8 cellular contexts compared by ENCODE assay signal in the genomic region with DNA sequence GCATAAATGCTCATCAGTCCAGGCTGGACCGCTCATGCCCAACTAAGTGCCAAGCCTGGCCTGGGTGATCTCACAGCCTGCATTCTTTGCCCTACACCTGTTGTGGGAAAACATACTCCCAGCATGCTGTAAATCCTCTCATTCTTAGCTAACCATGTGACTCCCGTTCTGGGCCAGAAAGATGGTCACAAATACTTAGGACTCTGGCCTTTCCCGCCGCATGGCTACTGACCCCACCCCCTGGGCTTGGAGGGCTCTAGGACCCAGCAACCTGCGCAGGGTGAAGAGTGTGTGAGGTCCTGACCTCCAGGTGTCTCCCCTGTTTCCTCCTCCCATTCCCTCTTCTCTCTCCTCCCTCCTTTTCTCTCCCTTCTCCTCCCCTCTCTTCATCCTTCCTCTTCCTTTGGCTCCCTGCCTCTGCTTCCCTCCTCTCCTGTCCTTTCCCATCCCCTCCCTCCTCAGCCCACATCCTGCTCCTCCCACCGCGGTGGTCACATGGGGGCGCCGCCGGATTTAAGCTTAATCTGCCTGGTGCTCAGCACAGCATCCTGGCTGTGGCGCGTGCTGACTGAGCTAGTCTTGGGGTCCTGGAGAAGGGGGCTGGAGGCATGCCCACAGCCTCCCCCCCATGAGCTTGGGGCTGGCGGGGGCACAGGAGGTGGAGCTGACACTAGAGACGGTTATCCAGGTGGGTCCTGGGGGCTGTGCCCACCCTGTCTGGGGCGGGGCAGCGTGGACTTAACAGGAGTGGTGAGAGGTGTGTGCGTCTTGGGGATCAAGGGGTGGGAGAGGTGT. TPM values are rescaled to one million over a fixed set of nuclear protein-coding genes. Genes with fewer than 3 reads are reported as not detected.
DNase-seq lines count a peak whose midpoint lies in the region; ATAC-seq lines count a peak whose summit lies in the region.

A gene with protein sequence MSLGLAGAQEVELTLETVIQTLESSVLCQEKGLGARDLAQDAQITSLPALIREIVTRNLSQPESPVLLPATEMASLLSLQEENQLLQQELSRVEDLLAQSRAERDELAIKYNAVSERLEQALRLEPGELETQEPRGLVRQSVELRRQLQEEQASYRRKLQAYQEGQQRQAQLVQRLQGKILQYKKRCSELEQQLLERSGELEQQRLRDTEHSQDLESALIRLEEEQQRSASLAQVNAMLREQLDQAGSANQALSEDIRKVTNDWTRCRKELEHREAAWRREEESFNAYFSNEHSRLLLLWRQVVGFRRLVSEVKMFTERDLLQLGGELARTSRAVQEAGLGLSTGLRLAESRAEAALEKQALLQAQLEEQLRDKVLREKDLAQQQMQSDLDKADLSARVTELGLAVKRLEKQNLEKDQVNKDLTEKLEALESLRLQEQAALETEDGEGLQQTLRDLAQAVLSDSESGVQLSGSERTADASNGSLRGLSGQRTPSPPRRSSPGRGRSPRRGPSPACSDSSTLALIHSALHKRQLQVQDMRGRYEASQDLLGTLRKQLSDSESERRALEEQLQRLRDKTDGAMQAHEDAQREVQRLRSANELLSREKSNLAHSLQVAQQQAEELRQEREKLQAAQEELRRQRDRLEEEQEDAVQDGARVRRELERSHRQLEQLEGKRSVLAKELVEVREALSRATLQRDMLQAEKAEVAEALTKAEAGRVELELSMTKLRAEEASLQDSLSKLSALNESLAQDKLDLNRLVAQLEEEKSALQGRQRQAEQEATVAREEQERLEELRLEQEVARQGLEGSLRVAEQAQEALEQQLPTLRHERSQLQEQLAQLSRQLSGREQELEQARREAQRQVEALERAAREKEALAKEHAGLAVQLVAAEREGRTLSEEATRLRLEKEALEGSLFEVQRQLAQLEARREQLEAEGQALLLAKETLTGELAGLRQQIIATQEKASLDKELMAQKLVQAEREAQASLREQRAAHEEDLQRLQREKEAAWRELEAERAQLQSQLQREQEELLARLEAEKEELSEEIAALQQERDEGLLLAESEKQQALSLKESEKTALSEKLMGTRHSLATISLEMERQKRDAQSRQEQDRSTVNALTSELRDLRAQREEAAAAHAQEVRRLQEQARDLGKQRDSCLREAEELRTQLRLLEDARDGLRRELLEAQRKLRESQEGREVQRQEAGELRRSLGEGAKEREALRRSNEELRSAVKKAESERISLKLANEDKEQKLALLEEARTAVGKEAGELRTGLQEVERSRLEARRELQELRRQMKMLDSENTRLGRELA (N-terminal part only) (plus strand): TSS at position 541 of the 795 bp plus-strand sequence. CDS start 88 bp downstream, at position 629.

- no peaks in the 10 kb centered on the region for H3K36me3 Mint-ChIP-seq in activated CD4-positive, alpha-beta T cell treated with anti-CD3 and anti-CD28 coated beads, Interleukin-2, amount 10 ng/mL, durations not matched to agents 7 days and 5 days (ENCODE audit: low read depth)
- H3K36me3 Mint-ChIP-seq in central memory CD8-positive, alpha-beta T cell (ENCODE audit: insufficient read depth), result peaks cover 2% of the 10 kb centered on the region

- peak; percentile 57 for DNase-seq in activated CD4-positive, alpha-beta T cell treated with anti-CD3 and anti-CD28 coated beads, Interleukin-2, amount 10 ng/mL, durations not matched to agents 7 days and 5 days
- no peak for DNase-seq in activated CD4-positive, alpha-beta T cell treated with anti-CD3 and anti-CD28 coated beads for 4 hours
- peak; percentile 71 to 78 for DNase-seq in SHP77 (lab: John Stamatoyannopoulos, UW)
- DNase-seq in central memory CD8-positive, alpha-beta T cell (ENCODE audit: low spot score in 2 of 2), result no peak
- peak; percentile 93 for DNase-seq in left kidney (ENCODE audit: low read depth, low spot score)
- peak; percentile 48 to 70 for DNase-seq in stimulated activated naive CD8-positive, alpha-beta T cell treated with anti-CD3 and anti-CD28 coated beads, Interleukin-15, amount 100 ng/mL, for 72 hours
- DNase-seq in SIG-M5 treated with dmso at 0.1 percent for 504 hours (lab: John Stamatoyannopoulos, UW; ENCODE audit: unreplicated experiment), result no peak

- no peaks in the 10 kb centered on the region for H3K27me3 Mint-ChIP-seq in activated CD4-positive, alpha-beta T cell treated with anti-CD3 and anti-CD28 coated beads, Interleukin-2, amount 10 ng/mL, durations not matched to agents 7 days and 5 days
- H3K27me3 Mint-ChIP-seq in central memory CD8-positive, alpha-beta T cell, result no peaks in the 10 kb centered on the region
- H3K27me3 Mint-ChIP-seq in stimulated activated naive CD8-positive, alpha-beta T cell treated with anti-CD3 and anti-CD28 coated beads, Interleukin-15, amount 100 ng/mL, for 72 hours, result no peaks in the 10 kb centered on the region

- ATAC-seq in central memory CD8-positive, alpha-beta T cell (replicated peaks; ENCODE audit: extremely low read depth, poor library complexity, severe bottlenecking), result peak; percentile 64
- peak; percentile 89 for ATAC-seq in stimulated activated naive CD8-positive, alpha-beta T cell treated with anti-CD3 and anti-CD28 coated beads, Interleukin-15, amount 100 ng/mL, for 72 hours
- ATAC-seq in GM18519 (IDR thresholded peaks at IDR 0.05; ENCODE audit: low FRiP score, unreplicated experiment), result no peak

- H3K4me3 Mint-ChIP-seq in activated CD4-positive, alpha-beta T cell treated with anti-CD3 and anti-CD28 coated beads, Interleukin-2, amount 10 ng/mL, durations not matched to agents 7 days and 5 days, result peak within 1 kb of the TSS; percentile 38
- peak within 1 kb of the TSS; percentile 77 for H3K4me3 Mint-ChIP-seq in central memory CD8-positive, alpha-beta T cell
- H3K4me3 Mint-ChIP-seq in stimulated activated naive CD8-positive, alpha-beta T cell treated with anti-CD3 and anti-CD28 coated beads, Interleukin-15, amount 100 ng/mL, for 72 hours, result peak within 1 kb of the TSS; percentile 84 to 94

- CTCF ChIA-PET in activated CD4-positive, alpha-beta T cell treated with anti-CD3 and anti-CD28 coated beads, Interleukin-2, amount 10 ng/mL, durations not matched to agents 7 days and 5 days (lab: Charles Lee), result no interaction called here

- H3K4me1 Mint-ChIP-seq in activated CD4-positive, alpha-beta T cell treated with anti-CD3 and anti-CD28 coated beads, Interleukin-2, amount 10 ng/mL, durations not matched to agents 7 days and 5 days, result peaks cover 26% of the 10 kb centered on the region
- H3K4me1 Mint-ChIP-seq in central memory CD8-positive, alpha-beta T cell, result peaks cover 45% of the 10 kb centered on the region
- H3K4me1 Mint-ChIP-seq in stimulated activated naive CD8-positive, alpha-beta T cell treated with anti-CD3 and anti-CD28 coated beads, Interleukin-15, amount 100 ng/mL, for 72 hours, result peaks cover 69% of the 10 kb centered on the region

- H3K27ac Mint-ChIP-seq in activated CD4-positive, alpha-beta T cell treated with anti-CD3 and anti-CD28 coated beads, Interleukin-2, amount 10 ng/mL, durations not matched to agents 7 days and 5 days, result peak within 1 kb of the TSS; percentile 55
- H3K27ac Mint-ChIP-seq in central memory CD8-positive, alpha-beta T cell (ENCODE audit: low read depth), result peak within 1 kb of the TSS; percentile 71
- H3K27ac Mint-ChIP-seq in stimulated activated naive CD8-positive, alpha-beta T cell treated with anti-CD3 and anti-CD28 coated beads, Interleukin-15, amount 100 ng/mL, for 72 hours, result peak within 1 kb of the TSS; percentile 50 to 88

- POLR2A ChIA-PET in activated CD4-positive, alpha-beta T cell treated with anti-CD3 and anti-CD28 coated beads, Interleukin-2, amount 10 ng/mL, durations not matched to agents 7 days and 5 days (lab: Charles Lee), result interaction anchor here (0.6 kb wide), 1 partner anchor 16 kb away, joined by 3 read pairs; no protein-coding TSS in a partner anchor

- no peaks in the 10 kb centered on the region for H3K9me3 Mint-ChIP-seq in activated CD4-positive, alpha-beta T cell treated with anti-CD3 and anti-CD28 coated beads, Interleukin-2, amount 10 ng/mL, durations not matched to agents 7 days and 5 days
- H3K9me3 Mint-ChIP-seq in central memory CD8-positive, alpha-beta T cell, result no peaks in the 10 kb centered on the region
- H3K9me3 Mint-ChIP-seq in stimulated activated naive CD8-positive, alpha-beta T cell treated with anti-CD3 and anti-CD28 coated beads, Interleukin-15, amount 100 ng/mL, for 72 hours, result no peaks in the 10 kb centered on the region

RNA-seq across cellular contexts. Expression of the gene that starts here (rescaled TPM):
- total RNA-seq in activated CD4-positive, alpha-beta T cell treated with anti-CD3 and anti-CD28 coated beads, Interleukin-2, amount 10 ng/mL, durations not matched to agents 7 days and 5 days, result 10 to 100 TPM; 30.7 to 37.3 TPM

Comparison
In these comparisons a context has a peak if more than half of its experiments do, and no peak if none do; other contexts are left out.
1. DNase-seq: peak in activated CD4-positive, alpha-beta T cell treated with anti-CD3 and anti-CD28 coated beads, Interleukin-2, amount 10 ng/mL, durations not matched to agents 7 days and 5 days (single experiment), SHP77 (2 of 2), left kidney (single experiment) and stimulated activated naive CD8-positive, alpha-beta T cell treated with anti-CD3 and anti-CD28 coated beads, Interleukin-15, amount 100 ng/mL, for 72 hours (2 of 2); none in activated CD4-positive, alpha-beta T cell treated with anti-CD3 and anti-CD28 coated beads for 4 hours (0 of 2), central memory CD8-positive, alpha-beta T cell (0 of 2) and SIG-M5 treated with dmso at 0.1 percent for 504 hours (single experiment).
2. H3K4me3 Mint-ChIP-seq: peak in every context shown above with its lines; median percentile 89 in stimulated activated naive CD8-positive, alpha-beta T cell treated with anti-CD3 and anti-CD28 coated beads, Interleukin-15, amount 100 ng/mL, for 72 hours; 77 in central memory CD8-positive, alpha-beta T cell; 38 in activated CD4-positive, alpha-beta T cell treated with anti-CD3 and anti-CD28 coated beads, Interleukin-2, amount 10 ng/mL, durations not matched to agents 7 days and 5 days.
3. Peak in every context shown above with its lines, with median percentiles within 50 percentile points of each other: H3K27ac Mint-ChIP-seq.